Comparison of ENCODE assay signal across 21 cellular contexts in the genomic region with DNA sequence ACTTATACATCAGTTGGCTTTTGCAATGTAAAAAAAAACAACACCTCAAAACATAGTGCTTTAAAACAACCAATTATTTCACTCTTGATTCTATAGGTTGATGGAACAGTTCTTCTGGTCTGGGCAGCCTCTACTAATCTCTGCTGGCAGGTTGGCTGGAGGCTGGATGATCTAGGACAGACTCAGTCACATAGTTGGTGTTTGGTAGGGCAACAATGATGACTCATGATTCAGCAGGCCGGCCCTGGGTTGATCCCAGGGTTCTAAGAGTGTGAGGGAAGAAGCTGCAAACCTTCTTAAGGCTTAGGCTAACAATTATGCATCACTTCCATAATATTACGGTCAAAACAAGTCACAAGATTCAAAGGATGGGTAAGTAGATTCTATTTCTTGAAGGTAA.
A peak's percentile ranks its signal among the peaks of the same experiment; 100 is the strongest.
DNase-seq lines count a peak whose midpoint lies in the region; ATAC-seq and TF ChIP-seq lines count a peak whose summit lies in the region.
"Had no signal": no experiment of that assay in that cellular context is flagged by ENCODE, and none has a peak within 500 bp of the region (broad histone marks: within the 10 kb centered on the region; RNA-seq: fewer than 3 reads in every experiment).

No MANE protein-coding gene starts in this region.

- no peaks in the 10 kb centered on the region for H3K4me1 ChIP-seq in osteoblast (ENCODE audit: insufficient read depth, low read length)

- no peaks in the 10 kb centered on the region for H4K20me1 ChIP-seq in osteoblast (ENCODE audit: insufficient read depth, low read length)

- peak; percentile 4 for DNase-seq in Daoy (ENCODE audit: low read depth)
- DNase-seq in LHCN-M2 (ENCODE audit: low read depth), result peak; percentile 26
- peak; percentile 19 for DNase-seq in brain microvascular endothelial cell
- DNase-seq in osteoblast (ENCODE audit: insufficient read length, low spot score, missing footprints), result peak; percentile 69
- DNase-seq in mesenteric fat pad (ENCODE audit: low spot score), result no peak
- DNase-seq in retina, result no peak
- DNase-seq: activated CD4-positive, alpha-beta T cell treated with anti-CD3 and anti-CD28 coated beads, Interleukin-2, amount 50 U/mL, for 4 hours; activated effector memory CD4-positive, alpha-beta T cell treated with Interleukin-2 at 50 U/mL for 16 hours; DND-41; IMR-90; midbrain; NCI-H2171 treated with DMSO at 0.1 percent for 48 hours; nephron progenitor cell; posterior cingulate gyrus; SHP77; stimulated activated CD4-positive, alpha-beta T cell treated with anti-CD3 and anti-CD28 coated beads, Interleukin-2, amount 100 ng/mL, for 24 hours; stimulated activated naive B cell treated with anti-CD40 and anti-IgM and Interleukin-4, amounts not matched to agents 10 μg/mL and 1 μg/mL and 100 μg/mL, for 72 hours; T-helper 1 cell had no signal

- no peaks in the 10 kb centered on the region for H3K79me2 ChIP-seq in osteoblast (ENCODE audit: insufficient read depth, low read length)

- in situ Hi-C loops in brain microvascular endothelial cell (cut with HindIII; ENCODE audit: low pct_ligation_motif_present, low sequenced_read_pairs), result no loop called here

- TF ChIP-seq CTCF in brain microvascular endothelial cell (IDR thresholded peaks at IDR 0.05; ENCODE audit: low read depth, low read length, missing control alignments), result no peak
- no peak for TF ChIP-seq CTCF in osteoblast (IDR thresholded peaks at IDR 0.05; ENCODE audit: extremely low read depth, low read depth, low read length)

- H2AFZ ChIP-seq in osteoblast (ENCODE audit: low read length), result no peak overlapping the region

- H3K27ac ChIP-seq in brain microvascular endothelial cell, result no peak overlapping the region
- H3K27ac ChIP-seq in osteoblast (ENCODE audit: low read depth, low read length), result no peak overlapping the region
- H3K27ac ChIP-seq: thoracic aorta, VCaP had no signal

- no peak for ATAC-seq in HG02610 (IDR thresholded peaks at IDR 0.05; ENCODE audit: unreplicated experiment)
- ATAC-seq: stimulated activated naive B cell treated with anti-CD40 and anti-IgM and Interleukin-4, amounts not matched to agents 10 μg/mL and 1 μg/mL and 100 μg/mL, for 72 hours had no signal

- no peak overlapping the region for H3K4me2 ChIP-seq in osteoblast (ENCODE audit: insufficient read depth, low read length)

- H3K27me3 ChIP-seq in brain microvascular endothelial cell (replicated peaks), result no peaks in the 10 kb centered on the region
- H3K27me3 ChIP-seq in osteoblast (ENCODE audit: insufficient read depth, low read length), result no peaks in the 10 kb centered on the region

- peaks cover 2% of the 10 kb centered on the region for H3K9me3 ChIP-seq in osteoblast (ENCODE audit: low read depth, low read length)
- H3K9me3 ChIP-seq: thoracic aorta had no signal

- no peak overlapping the region for H3K4me3 ChIP-seq in brain microvascular endothelial cell (ENCODE audit: low read depth, low read length)
- no peak overlapping the region for H3K4me3 ChIP-seq in osteoblast (ENCODE audit: insufficient read depth, low read length)
- H3K4me3 ChIP-seq: thoracic aorta had no signal

- H3K36me3 ChIP-seq in brain microvascular endothelial cell (replicated peaks) (no peaks in the 10 kb centered on the region), osteoblast (ENCODE audit: insufficient read depth, low read length) (no peaks in the 10 kb centered on the region)
- H3K36me3 ChIP-seq: thoracic aorta had no signal

Comparison
In these comparisons a context has a peak if more than half of its experiments do, and no peak if none do; other contexts are left out.
1. DNase-seq: peak in Daoy (single experiment), LHCN-M2 (single experiment), brain microvascular endothelial cell (single experiment) and osteoblast (single experiment); none in mesenteric fat pad (single experiment) and retina (single experiment).